ENCODE assay signal across 13 cellular contexts in genomic region chr10:86071758-86072157, GRCh38.
"Had no signal": no experiment of that assay in that cellular context is flagged by ENCODE, and none has a peak within 500 bp of the region (broad histone marks: within the 10 kb centered on the region; RNA-seq: fewer than 3 reads in every experiment).

No MANE protein-coding gene starts in this region.

- H3K4me1 Mint-ChIP-seq: naive thymus-derived CD8-positive, alpha-beta T cell had no signal

- H3K4me3 ChIP-seq: heart left ventricle, mucosa of descending colon, psoas muscle, sigmoid colon, upper lobe of right lung had no signal

- H3K27me3 ChIP-seq: heart left ventricle, sigmoid colon, upper lobe of right lung had no signal

- ATAC-seq: activated T-cell treated with anti-CD3 and anti-CD28 coated beads, Interleukin-2, amount 50 U/mL, for 72 hours; heart left ventricle; left lobe of liver; mucosa of descending colon; naive thymus-derived CD8-positive, alpha-beta T cell; psoas muscle; upper lobe of right lung had no signal

- H3K27ac Mint-ChIP-seq: activated T-cell treated with anti-CD3 and anti-CD28 coated beads, Interleukin-2, amount 50 U/mL, for 72 hours; naive thymus-derived CD8-positive, alpha-beta T cell had no signal

- H3K27ac ChIP-seq: heart left ventricle, psoas muscle, sigmoid colon, upper lobe of right lung had no signal

- DNase-seq: activated naive CD4-positive, alpha-beta T cell; activated T-cell treated with anti-CD3 and anti-CD28 coated beads, Interleukin-2, amount 50 U/mL, for 72 hours; heart left ventricle; mammary epithelial cell; mucosa of descending colon; naive thymus-derived CD8-positive, alpha-beta T cell; nucleus accumbens; psoas muscle; sigmoid colon; stimulated activated CD4-positive, alpha-beta T cell treated with anti-CD3 and anti-CD28 coated beads, Interleukin-2, amount 100 ng/mL, for 24 hours; stimulated activated naive CD4-positive, alpha-beta T cell treated with Interleukin-2 at 50 U/mL for 16 hours; upper lobe of right lung had no signal

- H3K4me3 Mint-ChIP-seq: activated T-cell treated with anti-CD3 and anti-CD28 coated beads, Interleukin-2, amount 50 U/mL, for 72 hours; naive thymus-derived CD8-positive, alpha-beta T cell had no signal

- H3K36me3 ChIP-seq: heart left ventricle, sigmoid colon, upper lobe of right lung had no signal

- H3K4me1 ChIP-seq: heart left ventricle, psoas muscle, sigmoid colon, upper lobe of right lung had no signal

- H3K36me3 Mint-ChIP-seq: naive thymus-derived CD8-positive, alpha-beta T cell had no signal

- H3K9me3 ChIP-seq: heart left ventricle, mucosa of descending colon, psoas muscle, sigmoid colon, upper lobe of right lung had no signal
